ENCODE assay signal across 26 cellular contexts in genomic region chr16:84661418-84662060, GRCh38.
"Had no signal": no experiment of that assay in that cellular context is flagged by ENCODE, and none has a peak within 500 bp of the region (broad histone marks: within the 10 kb centered on the region; RNA-seq: fewer than 3 reads in every experiment).

No MANE protein-coding gene starts in this region.

- H3K27ac ChIP-seq: epithelial cell of prostate, gastrocnemius medialis, left lung, neutrophil, parathyroid adenoma, prostate gland, right atrium auricular region, sigmoid colon, thoracic aorta, tibial nerve, upper lobe of left lung had no signal

- H3K27me3 ChIP-seq: gastrocnemius medialis, left lung, neutrophil, right atrium auricular region, sigmoid colon, tibial nerve, upper lobe of left lung had no signal

- H3K4me3 Mint-ChIP-seq: naive thymus-derived CD8-positive, alpha-beta T cell; nephron progenitor cell; stimulated activated memory B cell treated with anti-CD40 and anti-IgM and Interleukin-4, amounts not matched to agents 10 μg/mL and 1 μg/mL and 100 μg/mL, for 72 hours had no signal

- H3K4me1 ChIP-seq: gastrocnemius medialis, parathyroid adenoma, prostate gland, right atrium auricular region, sigmoid colon, upper lobe of left lung had no signal

- H3K9me3 Mint-ChIP-seq: naive thymus-derived CD8-positive, alpha-beta T cell; nephron progenitor cell; stimulated activated memory B cell treated with anti-CD40 and anti-IgM and Interleukin-4, amounts not matched to agents 10 μg/mL and 1 μg/mL and 100 μg/mL, for 72 hours had no signal

- H3K9ac ChIP-seq: parathyroid adenoma had no signal

- H2AFZ ChIP-seq: parathyroid adenoma had no signal

- ATAC-seq: esophagus mucosa; gastrocnemius medialis; left lung; naive thymus-derived CD8-positive, alpha-beta T cell; stimulated activated memory B cell treated with anti-CD40 and anti-IgM and Interleukin-4, amounts not matched to agents 10 μg/mL and 1 μg/mL and 100 μg/mL, for 72 hours; stimulated activated naive CD8-positive, alpha-beta T cell treated with anti-CD3 and anti-CD28 coated beads, Interleukin-15, Interleukin-2, amounts not matched to agents 100 U/mL and 50 U/mL, for 24 hours had no signal

- H3K27me3 Mint-ChIP-seq: naive thymus-derived CD8-positive, alpha-beta T cell; stimulated activated memory B cell treated with anti-CD40 and anti-IgM and Interleukin-4, amounts not matched to agents 10 μg/mL and 1 μg/mL and 100 μg/mL, for 72 hours had no signal

- H3K4me3 ChIP-seq: gastrocnemius medialis, left lung, prostate gland, right atrium auricular region, sigmoid colon, thoracic aorta, tibial nerve, upper lobe of left lung had no signal

- H3K9me3 ChIP-seq: gastrocnemius medialis, left lung, neutrophil, prostate gland, right atrium auricular region, sigmoid colon, thoracic aorta, tibial nerve, upper lobe of left lung had no signal

- FAIRE-seq: keratinocyte, urothelium cell line had no signal

- H3K27ac Mint-ChIP-seq: nephron progenitor cell; stimulated activated memory B cell treated with anti-CD40 and anti-IgM and Interleukin-4, amounts not matched to agents 10 μg/mL and 1 μg/mL and 100 μg/mL, for 72 hours had no signal

- DNase-seq: cerebellar nuclear complex; cortex of kidney; effector CD4-positive, alpha-beta T cell; foreskin fibroblast; gastrocnemius medialis; head of caudate nucleus; left lung; mammary epithelial cell; naive thymus-derived CD8-positive, alpha-beta T cell; nephron progenitor cell; sigmoid colon; stimulated activated CD4-positive, alpha-beta T cell treated with anti-CD3 and anti-CD28 coated beads, Interleukin-4, amount 100 ng/mL, for 4 hours; stimulated activated naive CD8-positive, alpha-beta T cell treated with anti-CD3 and anti-CD28 coated beads, Interleukin-15, Interleukin-2, amounts not matched to agents 100 U/mL and 50 U/mL, for 24 hours; substantia nigra had no signal
